In the genomic region with DNA sequence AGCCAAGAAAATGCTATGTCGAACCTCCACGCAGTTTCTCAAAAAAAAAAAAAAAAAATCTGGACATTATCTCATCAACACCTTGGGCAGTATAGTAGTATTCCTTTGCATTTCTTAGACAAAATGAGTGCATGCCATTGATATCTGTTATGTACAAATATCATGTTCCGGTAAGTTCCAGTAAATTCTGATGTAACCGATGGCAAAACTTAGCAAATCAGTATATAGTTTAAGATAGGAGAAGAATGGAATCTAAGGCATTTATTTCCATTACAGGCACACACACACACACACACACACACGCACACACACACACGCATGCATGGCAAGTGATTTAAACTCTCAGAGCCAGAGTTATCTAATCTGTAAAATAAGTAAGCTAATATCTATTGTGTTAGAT, we compare ENCODE assay signal across 18 cellular contexts.
DNase-seq lines count a peak whose midpoint lies in the region; ATAC-seq and TF ChIP-seq lines count a peak whose summit lies in the region.
"Had no signal": no experiment of that assay in that cellular context is flagged by ENCODE, and none has a peak within 500 bp of the region (broad histone marks: within the 10 kb centered on the region; RNA-seq: fewer than 3 reads in every experiment).

No MANE protein-coding gene starts in this region.

- H3K27me3 ChIP-seq in GM23338 (ENCODE audit: insufficient read depth), result no peaks in the 10 kb centered on the region
- H3K27me3 ChIP-seq in adipocyte (replicated peaks; ENCODE audit: control insufficient read depth, insufficient read depth, low read length), result no peaks in the 10 kb centered on the region
- H3K27me3 ChIP-seq in mesendoderm (ENCODE audit: insufficient read depth, low read length, poor library complexity), result no peaks in the 10 kb centered on the region
- H3K27me3 ChIP-seq: BE2C had no signal

- no peak overlapping the region for H3K56ac ChIP-seq in mesendoderm (ENCODE audit: low read length)

- peaks cover 5% of the 10 kb centered on the region; the same call in 2 of the 3 replicates for H3K36me3 Mint-ChIP-seq in GM23338 (ENCODE audit: low read depth)
- H3K36me3 Mint-ChIP-seq: CD4-positive, CD25-positive, alpha-beta regulatory T cell; CD8-positive, alpha-beta memory T cell had no signal

- H3K4me1 Mint-ChIP-seq in GM23338, result peaks cover 6% of the 10 kb centered on the region; the same call in 2 of the 3 replicates
- H3K4me1 Mint-ChIP-seq: CD4-positive, CD25-positive, alpha-beta regulatory T cell; CD8-positive, alpha-beta memory T cell had no signal

- H3K27ac Mint-ChIP-seq in GM23338, result peak overlapping the region; percentile 27; the same call in 1 of the 2 replicates
- H3K27ac Mint-ChIP-seq: CD4-positive, CD25-positive, alpha-beta regulatory T cell; CD8-positive, alpha-beta memory T cell had no signal

- H3K9me2 ChIP-seq in GM23338 (ENCODE audit: insufficient read depth), result no peaks in the 10 kb centered on the region

- H3K4me3 ChIP-seq in GM23338 (no peak overlapping the region), adipocyte (ENCODE audit: low read length) (no peak overlapping the region), choroid plexus epithelial cell (ENCODE audit: low read depth, low read length) (no peak overlapping the region), mesendoderm (ENCODE audit: low read length) (no peak overlapping the region)
- H3K4me3 ChIP-seq: GM12878, HAP-1 had no signal

- H3K18ac ChIP-seq in mesendoderm (ENCODE audit: low read length), result no peak overlapping the region

- H3K9ac ChIP-seq in adipocyte (ENCODE audit: low read length) (no peak overlapping the region), mesendoderm (ENCODE audit: low read length) (no peak overlapping the region)

- no peak overlapping the region for H3K4ac ChIP-seq in mesendoderm (ENCODE audit: low read depth, low read length)

- no peaks in the 10 kb centered on the region for H3K36me3 ChIP-seq in GM23338 (ENCODE audit: insufficient read depth)
- H3K36me3 ChIP-seq in adipocyte (ENCODE audit: control insufficient read depth, insufficient read depth, low read length, severe bottlenecking), result no peaks in the 10 kb centered on the region
- H3K36me3 ChIP-seq in mesendoderm (ENCODE audit: control insufficient read depth, insufficient read depth, low read length), result no peaks in the 10 kb centered on the region
- H3K36me3 ChIP-seq: BE2C, HAP-1 had no signal

- H3K27ac ChIP-seq in GM23338 (ENCODE audit: low read depth) (no peak overlapping the region), mesendoderm (ENCODE audit: low read depth, low read length) (no peak overlapping the region)

- no peaks in the 10 kb centered on the region for H3F3A ChIP-seq in GM23338 (replicated peaks; ENCODE audit: low read depth)

- no peak overlapping the region for H2BK5ac ChIP-seq in mesendoderm (ENCODE audit: low read length)

- DNase-seq in GM23338 (ENCODE audit: low spot score) (no peak), adipocyte (ENCODE audit: low read depth) (peak; percentile 17), choroid plexus epithelial cell (ENCODE audit: low read depth) (peak; percentile 4), mesendoderm (peak; percentile 5), NCI-H128 (lab: John Stamatoyannopoulos, UW; ENCODE audit: unreplicated experiment) (no peak), hippocampal formation (lab: John Stamatoyannopoulos, UW) (no peak)
- DNase-seq: BE2C; C1 segment of cervical spinal cord; CD4-positive, CD25-positive, alpha-beta regulatory T cell; CD8-positive, alpha-beta memory T cell; COR-L47; DMS 273 treated with DMSO at 0.1 percent for 48 hours; DMS53; DND-41; EL had no signal

- ATAC-seq in GM23338 (no peak), HG03108 (IDR thresholded peaks at IDR 0.05; ENCODE audit: unreplicated experiment) (no peak)
- ATAC-seq: GM12878 had no signal

- no peak overlapping the region for H2AFZ ChIP-seq in GM23338

- peaks cover 6% of the 10 kb centered on the region; the same call in 2 of the 3 replicates for H3K9me3 Mint-ChIP-seq in GM23338

- no CpG with 5 or more reads among the region's 6 CpGs for WGBS in mesendoderm (ENCODE audit: extremely low coverage, insufficient coverage, low lambda C conversion rate)

- H2AK5ac ChIP-seq in mesendoderm (ENCODE audit: low read length), result no peak overlapping the region

- no peaks in the 10 kb centered on the region for H3K79me1 ChIP-seq in mesendoderm (ENCODE audit: low read length)

- H4K20me1 ChIP-seq in GM23338 (replicated peaks; ENCODE audit: insufficient read depth), result no peaks in the 10 kb centered on the region

- no peaks in the 10 kb centered on the region for H3K27me3 Mint-ChIP-seq in GM23338 (ENCODE audit: insufficient read depth, low read depth, poor library complexity)
- H3K27me3 Mint-ChIP-seq: CD4-positive, CD25-positive, alpha-beta regulatory T cell; CD8-positive, alpha-beta memory T cell had no signal

- H2BK120ac ChIP-seq in mesendoderm (ENCODE audit: low read depth, low read length), result no peak overlapping the region

- peaks cover 9% of the 10 kb centered on the region for H3K9me3 ChIP-seq in adipocyte (ENCODE audit: control insufficient read depth, low read length)
- H3K9me3 ChIP-seq: BE2C, HAP-1 had no signal

- H3K23ac ChIP-seq in mesendoderm (ENCODE audit: low read length), result no peak overlapping the region

- H3K4me1 ChIP-seq in GM23338 (ENCODE audit: insufficient read depth), result peaks cover 7% of the 10 kb centered on the region; the same call in 1 of the 2 replicates
- H3K4me1 ChIP-seq in adipocyte (ENCODE audit: control insufficient read depth, insufficient read depth, low read length), result peaks cover 5% of the 10 kb centered on the region
- no peaks in the 10 kb centered on the region for H3K4me1 ChIP-seq in mesendoderm (ENCODE audit: control insufficient read depth, low read depth, low read length)
- H3K4me1 ChIP-seq: BE2C, HAP-1 had no signal

- H3K79me2 ChIP-seq in GM23338 (replicated peaks; ENCODE audit: insufficient read depth) (no peaks in the 10 kb centered on the region), mesendoderm (ENCODE audit: control insufficient read depth, insufficient read depth, low read length) (no peaks in the 10 kb centered on the region)

- H4K8ac ChIP-seq in mesendoderm (ENCODE audit: low read depth, low read length), result no peak overlapping the region

- H3K4me3 Mint-ChIP-seq in GM23338, result no peak overlapping the region
- H3K4me3 Mint-ChIP-seq: CD4-positive, CD25-positive, alpha-beta regulatory T cell; CD8-positive, alpha-beta memory T cell had no signal

- H3K4me2 ChIP-seq in GM23338 (no peak overlapping the region), mesendoderm (ENCODE audit: low read length) (no peak overlapping the region)

- TF ChIP-seq CTCF in GM23338 (conservative IDR thresholded peaks at IDR 0.05; ENCODE audit: low read depth in 2 of 2) (no peak), choroid plexus epithelial cell (conservative IDR thresholded peaks at IDR 0.05; ENCODE audit: low read depth, low read length) (no peak)

- H4K5ac ChIP-seq in mesendoderm (ENCODE audit: low read length), result no peak overlapping the region

- H2BK15ac ChIP-seq in mesendoderm (replicated peaks; ENCODE audit: low read depth), result no peak overlapping the region

TF ChIP-seq in GM23338, 12 proteins besides CTCF, POLR2A, EP300 and RAD21 (continues in another document):
- TF ChIP-seq EZH2phosphoT487 (IDR thresholded peaks at IDR 0.05; ENCODE audit: unreplicated experiment) (no peak), POLR2AphosphoS5 (IDR thresholded peaks at IDR 0.05; ENCODE audit: low read depth) (no peak), EZH2 (IDR thresholded peaks at IDR 0.05; ENCODE audit: low read depth, unreplicated experiment) (no peak), ZNF331 (CRISPR knock-in tag; IDR thresholded peaks at IDR 0.05; ENCODE audit: low read depth) (no peak), ZNF114 (CRISPR knock-in tag; IDR thresholded peaks at IDR 0.05) (no peak), CREB1 (CRISPR knock-in tag; IDR thresholded peaks at IDR 0.05; ENCODE audit: low read depth) (no peak)
- TF ChIP-seq, protein P1, sequence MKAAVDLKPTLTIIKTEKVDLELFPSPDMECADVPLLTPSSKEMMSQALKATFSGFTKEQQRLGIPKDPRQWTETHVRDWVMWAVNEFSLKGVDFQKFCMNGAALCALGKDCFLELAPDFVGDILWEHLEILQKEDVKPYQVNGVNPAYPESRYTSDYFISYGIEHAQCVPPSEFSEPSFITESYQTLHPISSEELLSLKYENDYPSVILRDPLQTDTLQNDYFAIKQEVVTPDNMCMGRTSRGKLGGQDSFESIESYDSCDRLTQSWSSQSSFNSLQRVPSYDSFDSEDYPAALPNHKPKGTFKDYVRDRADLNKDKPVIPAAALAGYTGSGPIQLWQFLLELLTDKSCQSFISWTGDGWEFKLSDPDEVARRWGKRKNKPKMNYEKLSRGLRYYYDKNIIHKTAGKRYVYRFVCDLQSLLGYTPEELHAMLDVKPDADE (IDR thresholded peaks at IDR 0.05), result no peak

Comparison
In these comparisons a context has a peak if more than half of its experiments do, and no peak if none do; other contexts are left out.
1. DNase-seq: peak in adipocyte (single experiment), choroid plexus epithelial cell (single experiment) and mesendoderm (single experiment); none in GM23338 (single experiment), NCI-H128 (single experiment) and hippocampal formation (0 of 2).